7 cellular contexts compared by ENCODE assay signal in genomic region chr15:57218826-57219576, GRCh38.
A peak's percentile ranks its signal among the peaks of the same experiment; 100 is the strongest.
DNase-seq lines count a peak whose midpoint lies in the region; ATAC-seq, FAIRE-seq and TF ChIP-seq lines count a peak whose summit lies in the region.

No MANE protein-coding gene starts in this region.

- H3K4me3 ChIP-seq in endodermal cell (ENCODE audit: low read length), result peak overlapping the region; percentile 54
- no peak overlapping the region for H3K4me3 ChIP-seq in CD8-positive, alpha-beta T cell (ENCODE audit: low read depth, low read length)

- DNase-seq in HFFc6 (peak; percentile 89), NCI-H524 (lab: John Stamatoyannopoulos, UW) (peak; percentile 96 to 99), endodermal cell (peak; percentile 57), retina (peak; percentile 37), RWPE1 (ENCODE audit: low spot score) (no peak), frontal cortex (ENCODE audit: low spot score in 2 of 2) (no peak)
- DNase-seq in CD8-positive, alpha-beta T cell, result no peak

- intact Hi-C loops in CD8-positive, alpha-beta T cell (cut with DNase I, micrococcal nuclease), result no loop called here

- no peaks in the 10 kb centered on the region for H3K27me3 ChIP-seq in endodermal cell (ENCODE audit: control insufficient read depth, insufficient read depth, low read length, poor library complexity, severe bottlenecking)
- no peaks in the 10 kb centered on the region for H3K27me3 ChIP-seq in CD8-positive, alpha-beta T cell (ENCODE audit: insufficient read depth, low read length)

- H3K4me3 Mint-ChIP-seq in HFFc6 (peak overlapping the region; percentile 95), endodermal cell (no peak overlapping the region)
- no peak overlapping the region for H3K4me3 Mint-ChIP-seq in CD8-positive, alpha-beta T cell

- H3K27ac Mint-ChIP-seq in HFFc6 (peak overlapping the region; percentile 90), endodermal cell (peak overlapping the region; percentile 44)
- no peak overlapping the region for H3K27ac Mint-ChIP-seq in CD8-positive, alpha-beta T cell

- H3K4me1 Mint-ChIP-seq in HFFc6 (ENCODE audit: low read depth), result peaks cover 74% of the 10 kb centered on the region
- H3K4me1 Mint-ChIP-seq in endodermal cell, result peaks cover 22% of the 10 kb centered on the region
- H3K4me1 Mint-ChIP-seq in CD8-positive, alpha-beta T cell (ENCODE audit: low read depth), result peaks cover 39% of the 10 kb centered on the region

- no peak for TF ChIP-seq CTCF in HFFc6 (IDR thresholded peaks at IDR 0.05)
- TF ChIP-seq CTCF in endodermal cell (conservative IDR thresholded peaks at IDR 0.05), result no peak
- TF ChIP-seq CTCF in RWPE1 (conservative IDR thresholded peaks at IDR 0.05; ENCODE audit: low read depth), result no peak
- TF ChIP-seq CTCF in CD8-positive, alpha-beta T cell (IDR thresholded peaks at IDR 0.05), result no peak

- POLR2A ChIA-PET in RWPE1 (lab: Yijun Ruan, JAX; ENCODE audit: low non-redundant PET), result no interaction called here
- POLR2A ChIA-PET in CD8-positive, alpha-beta T cell (lab: Charles Lee), result no interaction called here

- CTCF ChIA-PET in RWPE1 (lab: Yijun Ruan, JAX), result interaction anchor here (0.6 to 1.0 kb wide), 4 partner anchors 72 to 110 kb away, joined by 3 to 6 read pairs (median 4); no protein-coding TSS in a partner anchor
- CTCF ChIA-PET in CD8-positive, alpha-beta T cell (lab: Charles Lee), result no interaction called here

- no peak for ATAC-seq in CD8-positive, alpha-beta T cell

- H3K9ac ChIP-seq in endodermal cell (ENCODE audit: extremely low read depth, low read length, poor library complexity, severe bottlenecking), result no peak overlapping the region

- no peaks in the 10 kb centered on the region for H3K9me3 ChIP-seq in endodermal cell (ENCODE audit: control insufficient read depth, low read length)
- no peaks in the 10 kb centered on the region for H3K9me3 ChIP-seq in CD8-positive, alpha-beta T cell (ENCODE audit: low read length)

- H3K27ac ChIP-seq in endodermal cell (ENCODE audit: low read depth, low read length) (peak overlapping the region; percentile 89), RWPE1 (no peak overlapping the region)
- H3K27ac ChIP-seq in CD8-positive, alpha-beta T cell (ENCODE audit: low read depth, low read length), result no peak overlapping the region

- FAIRE-seq in frontal cortex (lab: Jason Lieb, UNC), result no peak

- H3K9me3 Mint-ChIP-seq in HFFc6 (no peaks in the 10 kb centered on the region), endodermal cell (no peaks in the 10 kb centered on the region)
- H3K9me3 Mint-ChIP-seq in CD8-positive, alpha-beta T cell, result no peaks in the 10 kb centered on the region

- WGBS in endodermal cell (ENCODE audit: insufficient coverage in 1 of 2, insufficient read length in 1 of 2), 2 experiments, result 0 to 29% methylated on average over 1 of the region's 2 CpGs

- no peaks in the 10 kb centered on the region for H3K36me3 ChIP-seq in endodermal cell (ENCODE audit: control insufficient read depth, insufficient read depth, low read length)
- no peaks in the 10 kb centered on the region for H3K36me3 ChIP-seq in CD8-positive, alpha-beta T cell (ENCODE audit: insufficient read depth, low read length)

- H3K36me3 Mint-ChIP-seq in HFFc6 (ENCODE audit: low read depth) (no peaks in the 10 kb centered on the region), endodermal cell (ENCODE audit: low read depth) (no peaks in the 10 kb centered on the region)
- H3K36me3 Mint-ChIP-seq in CD8-positive, alpha-beta T cell, result no peaks in the 10 kb centered on the region

- H3K27me3 Mint-ChIP-seq in HFFc6 (ENCODE audit: insufficient read depth), result no peaks in the 10 kb centered on the region; the same call in 1 of the 2 replicates
- H3K27me3 Mint-ChIP-seq in endodermal cell (ENCODE audit: insufficient read depth), result no peaks in the 10 kb centered on the region
- H3K27me3 Mint-ChIP-seq in CD8-positive, alpha-beta T cell (ENCODE audit: low read depth), result no peaks in the 10 kb centered on the region

- peaks cover 6% of the 10 kb centered on the region for H3K4me1 ChIP-seq in endodermal cell (ENCODE audit: control insufficient read depth, insufficient read depth, low read length)
- peaks cover 7% of the 10 kb centered on the region for H3K4me1 ChIP-seq in CD8-positive, alpha-beta T cell (ENCODE audit: insufficient read depth, low read length)

Comparison
In these comparisons a context has a peak if more than half of its experiments do, and no peak if none do; other contexts are left out.
1. DNase-seq: peak in HFFc6 (single experiment), NCI-H524 (2 of 2), endodermal cell (single experiment) and retina (single experiment); none in RWPE1 (single experiment), CD8-positive, alpha-beta T cell (0 of 7) and frontal cortex (0 of 2).